23 cellular contexts compared by ENCODE assay signal in genomic region chr15:31901501-31901900, GRCh38. TPM values are rescaled to one million over a fixed set of nuclear protein-coding genes. Genes with fewer than 3 reads are reported as not detected.
DNase-seq lines count a peak whose midpoint lies in the region; ATAC-seq, FAIRE-seq and TF ChIP-seq lines count a peak whose summit lies in the region.
"Had no signal": no experiment of that assay in that cellular context is flagged by ENCODE, and none has a peak within 500 bp of the region (broad histone marks: within the 10 kb centered on the region; RNA-seq: fewer than 3 reads in every experiment).

No MANE protein-coding gene starts in this region.

- no peak overlapping the region for H3K18ac ChIP-seq in mesendoderm (ENCODE audit: low read length)

- no peaks in the 10 kb centered on the region for H4K20me1 ChIP-seq in BLaER1
- H4K20me1 ChIP-seq in BLaER1 treated with 17β-estradiol and CSF1 and Interleukin-3, amounts not matched to agents 10 nM and 100 nM = no peaks in the 10 kb centered on the region
- H4K20me1 ChIP-seq in HepG2 (ENCODE audit: insufficient read depth, low read length) = no peaks in the 10 kb centered on the region

- no peak for TF ChIP-seq RAD21 in HepG2 (CRISPR knock-in tag; IDR thresholded peaks at IDR 0.05)

- H2BK15ac ChIP-seq in mesendoderm (replicated peaks; ENCODE audit: low read depth) = no peak overlapping the region

- no peak overlapping the region for H3K4ac ChIP-seq in mesendoderm (ENCODE audit: low read depth, low read length)

- no peak overlapping the region for H3K9ac ChIP-seq in BLaER1
- H3K9ac ChIP-seq in BLaER1 treated with 17β-estradiol and CSF1 and Interleukin-3, amounts not matched to agents 10 nM and 100 nM = peak overlapping the region in 3 of 11 experiments; percentile 39 to 59 (median 58); a peak in 6 of 22 replicates
- no peak overlapping the region for H3K9ac ChIP-seq in mesendoderm (ENCODE audit: low read length)
- no peak overlapping the region for H3K9ac ChIP-seq in HepG2 (ENCODE audit: insufficient read depth, low read depth, low read length)

- H3K4me1 ChIP-seq in BLaER1 = peaks cover 11% of the 10 kb centered on the region
- peaks cover 11 to 21% (median 16%) of the 10 kb centered on the region in 10 experiments; a peak in 19 of 20 replicates for H3K4me1 ChIP-seq in BLaER1 treated with 17β-estradiol and CSF1 and Interleukin-3, amounts not matched to agents 10 nM and 100 nM
- no peaks in the 10 kb centered on the region for H3K4me1 ChIP-seq in mesendoderm (ENCODE audit: control insufficient read depth, low read depth, low read length)
- H3K4me1 ChIP-seq in upper lobe of left lung = peaks cover 0 to 7% (median 3%) of the 10 kb centered on the region in 4 donors
- no peaks in the 10 kb centered on the region for H3K4me1 ChIP-seq in HepG2 (ENCODE audit: insufficient read depth, low read length)
- H3K4me1 ChIP-seq: BE2C had no signal

- H3K27ac ChIP-seq in BLaER1 (no peak overlapping the region), mesendoderm (ENCODE audit: low read depth, low read length) (no peak overlapping the region), upper lobe of left lung (no peak overlapping the region), HepG2 (ENCODE audit: extremely low read length, insufficient read depth, low read length) (no peak overlapping the region)
- peak overlapping the region in 9 of 11 experiments; percentile 43 to 84 (median 66); a peak in 17 of 22 replicates for H3K27ac ChIP-seq in BLaER1 treated with 17β-estradiol and CSF1 and Interleukin-3, amounts not matched to agents 10 nM and 100 nM

- H3K4me2 ChIP-seq in BLaER1 (peak overlapping the region; percentile 51), mesendoderm (ENCODE audit: low read length) (no peak overlapping the region), HepG2 (ENCODE audit: low read depth, low read length) (no peak overlapping the region)
- peak overlapping the region; percentile 14 to 69 (median 51); a peak in 20 of 22 replicates for H3K4me2 ChIP-seq in BLaER1 treated with 17β-estradiol and CSF1 and Interleukin-3, amounts not matched to agents 10 nM and 100 nM

- TF ChIP-seq POLR2A in upper lobe of left lung (IDR thresholded peaks at IDR 0.05) (no peak), HepG2 (IDR thresholded peaks at IDR 0.05; ENCODE audit: insufficient read depth in 1 of 2, low read depth in 2 of 2, low read length in 2 of 2) (no peak)

- DNase-seq in HT1080 (ENCODE audit: low read depth) (peak; percentile 30), mesendoderm (peak; percentile 4), upper lobe of left lung (no peak), NCI-H1436 treated with DMSO at 0.1 percent for 48 hours (lab: John Stamatoyannopoulos, UW) (no peak), HepG2 (ENCODE audit: low spot score) (no peak)
- DNase-seq: 8988T; ACHN; BE2C; C1 segment of cervical spinal cord; Calu3; CD4-positive, alpha-beta memory T cell; CD4-positive, CD25-positive, alpha-beta regulatory T cell; CD8-positive, alpha-beta memory T cell; COR-L47; DMS79 treated with DMSO at 0.1 percent for 48 hours; GF-D8 had no signal

- TF ChIP-seq EP300 in upper lobe of left lung (IDR thresholded peaks at IDR 0.05) (no peak), HepG2 (IDR thresholded peaks at IDR 0.05; ENCODE audit: low read depth in 2 of 2, low read length in 2 of 2) (no peak), HepG2 (CRISPR knock-in tag; IDR thresholded peaks at IDR 0.05; ENCODE audit: borderline replicate concordance) (no peak)

- no peaks in the 10 kb centered on the region for H3K79me1 ChIP-seq in mesendoderm (ENCODE audit: low read length)

- H3K27me3 ChIP-seq in BLaER1 (no peaks in the 10 kb centered on the region), mesendoderm (ENCODE audit: insufficient read depth, low read length, poor library complexity) (no peaks in the 10 kb centered on the region), upper lobe of left lung (no peaks in the 10 kb centered on the region), HepG2 (ENCODE audit: control insufficient read depth in 1 of 2, insufficient read depth in 2 of 2, low read length in 2 of 2) (peaks cover 0 to 14% of the 10 kb centered on the region in 2 experiments; a peak in 2 of 5 replicates)
- no peaks in the 10 kb centered on the region for H3K27me3 ChIP-seq in BLaER1 treated with 17β-estradiol and CSF1 and Interleukin-3, amounts not matched to agents 10 nM and 100 nM
- H3K27me3 ChIP-seq: BE2C had no signal

- ATAC-seq in upper lobe of left lung (ENCODE audit: low FRiP score in 2 of 2) (no peak), HepG2 (no peak)

- no peak overlapping the region for H3K23ac ChIP-seq in mesendoderm (ENCODE audit: low read length)

- no peak overlapping the region for H2AK5ac ChIP-seq in mesendoderm (ENCODE audit: low read length)

- no peak for TF ChIP-seq CTCF in upper lobe of left lung (IDR thresholded peaks at IDR 0.05)
- TF ChIP-seq CTCF in HepG2 (CRISPR knock-in tag; IDR thresholded peaks at IDR 0.05) = no peak

- no peak overlapping the region for H3K56ac ChIP-seq in mesendoderm (ENCODE audit: low read length)

- H2BK5ac ChIP-seq in mesendoderm (ENCODE audit: low read length) = no peak overlapping the region

- POLR2A ChIA-PET in HepG2 (lab: Yijun Ruan, JAX) = no interaction called here

- no peak overlapping the region for H3K4me3 ChIP-seq in BLaER1
- H3K4me3 ChIP-seq in BLaER1 treated with 17β-estradiol and CSF1 and Interleukin-3, amounts not matched to agents 10 nM and 100 nM = no peak overlapping the region
- H3K4me3 ChIP-seq in mesendoderm (ENCODE audit: low read length) = no peak overlapping the region
- H3K4me3 ChIP-seq in upper lobe of left lung = no peak overlapping the region
- no peak overlapping the region for H3K4me3 ChIP-seq in HepG2 (replicated peaks in 1 of 3; ENCODE audit: insufficient read depth in 1 of 3, low read depth in 2 of 3, low read length in 3 of 3)

- H3K9me3 ChIP-seq in BLaER1 = peaks cover 39% of the 10 kb centered on the region
- peaks cover 19 to 49% (median 38%) of the 10 kb centered on the region in 11 experiments for H3K9me3 ChIP-seq in BLaER1 treated with 17β-estradiol and CSF1 and Interleukin-3, amounts not matched to agents 10 nM and 100 nM (replicated peaks in 1 of 11)
- H3K9me3 ChIP-seq in upper lobe of left lung = peaks cover 0 to 10% (median 6%) of the 10 kb centered on the region in 4 donors
- peaks cover 16% of the 10 kb centered on the region; the same call in 1 of the 2 replicates for H3K9me3 ChIP-seq in HepG2 (ENCODE audit: low read length)
- H3K9me3 ChIP-seq: BE2C had no signal

- H4K5ac ChIP-seq in mesendoderm (ENCODE audit: low read length) = no peak overlapping the region

- in situ Hi-C loops in HepG2 (cut with HindIII; ENCODE audit: extremely low pct_ligation_motif_present, low pct_unique_long_range_greater_than_20kb) = no loop called here

- WGBS in mesendoderm (ENCODE audit: extremely low coverage, insufficient coverage, low lambda C conversion rate) = no CpG with 5 or more reads among the region's 3 CpGs
- 91 to 92% methylated on average over 3 of the region's 3 CpGs for WGBS in upper lobe of left lung, 2 donors
- WGBS in HepG2 (ENCODE audit: low lambda C conversion rate) = 41% methylated on average over 3 of the region's 3 CpGs

- H2BK120ac ChIP-seq in mesendoderm (ENCODE audit: low read depth, low read length) = no peak overlapping the region

- H3K36me3 ChIP-seq in BLaER1 (no peaks in the 10 kb centered on the region), mesendoderm (ENCODE audit: control insufficient read depth, insufficient read depth, low read length) (no peaks in the 10 kb centered on the region), upper lobe of left lung (no peaks in the 10 kb centered on the region), HepG2 (replicated peaks in 1 of 2; ENCODE audit: control insufficient read depth in 1 of 2, insufficient read depth in 2 of 2, low read length in 2 of 2) (no peaks in the 10 kb centered on the region)
- H3K36me3 ChIP-seq in BLaER1 treated with 17β-estradiol and CSF1 and Interleukin-3, amounts not matched to agents 10 nM and 100 nM = 0 out of 22 replicates have a peak, but pooled peaks cover 0 to 4% (median 0%) of the 10 kb centered on the region in 11 experiments
- H3K36me3 ChIP-seq: BE2C had no signal

- no peak for FAIRE-seq in HepG2 (lab: Jason Lieb, UNC)
- FAIRE-seq: A204.1, D721Med, G401.6, GM12891, GM19239 had no signal

- H3K79me2 ChIP-seq in mesendoderm (ENCODE audit: control insufficient read depth, insufficient read depth, low read length) = no peaks in the 10 kb centered on the region
- H3K79me2 ChIP-seq in HepG2 (ENCODE audit: insufficient read depth, low read length) = no peaks in the 10 kb centered on the region

- no peak overlapping the region for H4K8ac ChIP-seq in mesendoderm (ENCODE audit: low read depth, low read length)

- CTCF ChIA-PET in HepG2 (lab: Yijun Ruan, JAX; ENCODE audit: low intra/inter-chr PET ratio, low total read pairs) = no interaction called here

- no TSS peak for BruUV-seq in HepG2 (replicated peaks; lab: Mats Ljungman, UMichigan)

- intact Hi-C loops in HepG2 (cut with micrococcal nuclease; ENCODE audit: unreplicated experiment) = no loop called here

- H2AFZ ChIP-seq in HepG2 (ENCODE audit: low read length) = no peak overlapping the region

RNA-seq across cellular contexts. Expression of gene OTUD7A, which starts 31.0 kb away (rescaled TPM):
- total RNA-seq in HT1080 (2014; rRNA removed; shearing (Covaris generic)) = not detected in 2 replicates
- polyA plus RNA-seq in HT1080 (2015; cell fraction: cytosol; rRNA removed) = 0.02 TPM in 1 of 2 replicates, not detected in the other
- polyA plus RNA-seq in HT1080 (2015; cell fraction: nucleus; rRNA removed) = 0.01 TPM in 1 of 2 replicates, not detected in the other
- polyA plus RNA-seq in mesendoderm (2013, experiment 1 of 2) = 2.4 TPM
- 2.2 TPM for polyA plus RNA-seq in mesendoderm (2013, experiment 2 of 2)
- total RNA-seq in upper lobe of left lung (1 to 10 TPM; 2.1 to 6.6 (median 3.3) TPM), HepG2 (2016; rRNA removed; fragmentation: Illumina TruSeq; extraction: Trizol) (0.07 TPM in 1 of 2 replicates, not detected in the other)
- total RNA-seq in HepG2 (2016; cell fraction: cytosol; rRNA removed; fragmentation: Illumina TruSeq; extraction: Trizol; ENCODE audit: low read depth) = 0.44 and 0.91 TPM in 2 replicates
- 0.09 TPM in 1 of 2 replicates, not detected in the other for total RNA-seq in HepG2 (2016; cell fraction: insoluble cytoplasmic fraction; rRNA removed; fragmentation: Illumina TruSeq; extraction: Trizol)
- 0.24 and 0.34 TPM in 2 replicates for total RNA-seq in HepG2 (2016; cell fraction: membrane; rRNA removed; fragmentation: Illumina TruSeq; extraction: Trizol)
- 0.06 and 0.25 TPM in 2 replicates for total RNA-seq in HepG2 (2016; cell fraction: nucleus; rRNA removed; fragmentation: Illumina TruSeq; extraction: Trizol)
- 0.05 and 0.17 TPM in 2 replicates for polyA plus RNA-seq in HepG2 (2011; rRNA removed)
- 0.06 and 0.19 TPM in 2 replicates for polyA plus RNA-seq in HepG2 (2011; cell fraction: cytosol; rRNA removed)
- polyA plus RNA-seq in HepG2 (2011; cell fraction: nucleus; rRNA removed) = 0.16 and 0.77 TPM in 2 replicates
- 0.05 and 0.07 TPM in 2 replicates for polyA plus RNA-seq in HepG2 (2012)
- polyA plus RNA-seq in HepG2 (2016; cell fraction: cytosol; fragmentation: Illumina TruSeq; extraction: Trizol; ENCODE audit: low read depth) = 0.16 TPM in 1 of 2 replicates, not detected in the other
- polyA plus RNA-seq in HepG2 (2016; cell fraction: insoluble cytoplasmic fraction; fragmentation: Illumina TruSeq; extraction: Trizol; ENCODE audit: low read depth) = 0.02 TPM in 1 of 2 replicates, not detected in the other
- not detected in 2 replicates for polyA plus RNA-seq in HepG2 (2016; cell fraction: membrane; fragmentation: Illumina TruSeq; extraction: Trizol; ENCODE audit: low read depth)
- not detected in 2 replicates for polyA plus RNA-seq in HepG2 (2016; cell fraction: nucleus; fragmentation: Illumina TruSeq; extraction: Trizol; ENCODE audit: insufficient read depth, low read depth)
- 0.38 and 1.0 TPM in 2 replicates for polyA minus RNA-seq in HepG2 (2011; rRNA and poly(A)+ RNA removed; ENCODE audit: low replicate concordance)
- 0.20 TPM in 1 of 2 replicates, not detected in the other for polyA minus RNA-seq in HepG2 (2011; cell fraction: cytosol; rRNA and poly(A)+ RNA removed)
- 0.12 and 0.77 TPM in 2 replicates for polyA minus RNA-seq in HepG2 (2011; cell fraction: nucleus; rRNA and poly(A)+ RNA removed)

Comparison
In these comparisons a context has a peak if more than half of its experiments do, and no peak if none do; other contexts are left out.
1. H3K27ac ChIP-seq: peak in BLaER1 treated with 17β-estradiol and CSF1 and Interleukin-3, amounts not matched to agents 10 nM and 100 nM (9 of 11); none in BLaER1 (single experiment), mesendoderm (single experiment), upper lobe of left lung (0 of 4) and HepG2 (single experiment).
2. H3K4me2 ChIP-seq: peak in BLaER1 (single experiment) and BLaER1 treated with 17β-estradiol and CSF1 and Interleukin-3, amounts not matched to agents 10 nM and 100 nM (11 of 11); none in mesendoderm (single experiment) and HepG2 (single experiment).
3. DNase-seq: peak in HT1080 (single experiment) and mesendoderm (single experiment); none in upper lobe of left lung (0 of 2), NCI-H1436 treated with DMSO at 0.1 percent for 48 hours (single experiment) and HepG2 (single experiment).